In genomic region chr19:54316746-54317107, GRCh38 we compare ENCODE assay signal across 13 cellular contexts. TPM values are rescaled to one million over a fixed set of nuclear protein-coding genes. Genes with fewer than 3 reads are reported as not detected.
A peak's percentile ranks its signal among the peaks of the same experiment; 100 is the strongest.
DNase-seq lines count a peak whose midpoint lies in the region; ATAC-seq and TF ChIP-seq lines count a peak whose summit lies in the region.
"Had no signal": no experiment of that assay in that cellular context is flagged by ENCODE, and none has a peak within 500 bp of the region (broad histone marks: within the 10 kb centered on the region; RNA-seq: fewer than 3 reads in every experiment).

No MANE protein-coding gene starts in this region.

- H3K4me2 ChIP-seq in GM23248 (ENCODE audit: unreplicated experiment), result no peak overlapping the region
- H3K4me2 ChIP-seq in neural progenitor cell, result no peak overlapping the region
- H3K4me2 ChIP-seq: hepatocyte had no signal

- H3K9me2 ChIP-seq in GM23248 (ENCODE audit: insufficient read depth), result no peaks in the 10 kb centered on the region

- in situ Hi-C loops in GM23248 (cut with MboI), result no loop called here

- H3K27ac ChIP-seq in GM23248 (no peak overlapping the region), neural progenitor cell (no peak overlapping the region)
- H3K27ac ChIP-seq: esophagus muscularis mucosa, hepatocyte, thoracic aorta had no signal

- H3K4me3 ChIP-seq in GM23248 (no peak overlapping the region), neural progenitor cell (no peak overlapping the region)
- H3K4me3 ChIP-seq: esophagus muscularis mucosa, hepatocyte, thoracic aorta had no signal

- DNase-seq in GM23248, result peak; percentile 5
- peak; percentile 67 for DNase-seq in NCI-H2227 (lab: John Stamatoyannopoulos, UW; ENCODE audit: unreplicated experiment)
- no peak for DNase-seq in glutamatergic neuron
- DNase-seq in neural progenitor cell (ENCODE audit: low spot score), result peak; percentile 24
- DNase-seq in islet precursor cell, result no peak
- DNase-seq in NCI-H2171 (lab: John Stamatoyannopoulos, UW), result no peak
- DNase-seq: KBM-7, NCI-H2081 treated with DMSO at 0.1 percent for 48 hours had no signal

- H3K27me3 ChIP-seq in GM23248 (replicated peaks; ENCODE audit: insufficient read depth) (no peaks in the 10 kb centered on the region; the same call in 1 of the 2 replicates), neural progenitor cell (no peaks in the 10 kb centered on the region)
- H3K27me3 ChIP-seq: hepatocyte had no signal

- H3K27me3 Mint-ChIP-seq in glutamatergic neuron (ENCODE audit: unreplicated experiment), result no peaks in the 10 kb centered on the region
- H3K27me3 Mint-ChIP-seq in neural progenitor cell (ENCODE audit: insufficient read depth, low read depth), result peaks cover 4% of the 10 kb centered on the region

- H3K27ac Mint-ChIP-seq in glutamatergic neuron (ENCODE audit: unreplicated experiment), result no peak overlapping the region
- no peak overlapping the region for H3K27ac Mint-ChIP-seq in neural progenitor cell

- no peaks in the 10 kb centered on the region for H3K79me2 ChIP-seq in GM23248 (ENCODE audit: insufficient read depth)
- no peaks in the 10 kb centered on the region for H3K79me2 ChIP-seq in neural progenitor cell (ENCODE audit: low read depth)
- H3K79me2 ChIP-seq: hepatocyte had no signal

- peak overlapping the region; percentile 11 for H3K4me3 Mint-ChIP-seq in glutamatergic neuron (ENCODE audit: unreplicated experiment)
- no peak overlapping the region for H3K4me3 Mint-ChIP-seq in neural progenitor cell

- H2AFZ ChIP-seq in GM23248 (no peak overlapping the region), neural progenitor cell (replicated peaks) (no peak overlapping the region)
- H2AFZ ChIP-seq: hepatocyte had no signal

- H3K36me3 Mint-ChIP-seq in glutamatergic neuron (ENCODE audit: unreplicated experiment), result peaks cover 15% of the 10 kb centered on the region
- no peaks in the 10 kb centered on the region for H3K36me3 Mint-ChIP-seq in neural progenitor cell

- 27 to 43% methylated on average over 10 to 11 of the region's 11 CpGs for WGBS in GM23248 (ENCODE audit: low coverage in 1 of 2, low lambda C conversion rate in 2 of 2, missing lambda C conversion rate in 2 of 2), 2 experiments

- H3K9me3 Mint-ChIP-seq in glutamatergic neuron (ENCODE audit: unreplicated experiment), result peaks cover 5% of the 10 kb centered on the region
- peaks cover 8% of the 10 kb centered on the region for H3K9me3 Mint-ChIP-seq in neural progenitor cell

- H3K9ac ChIP-seq in GM23248 (no peak overlapping the region), neural progenitor cell (no peak overlapping the region)

- no peak for TF ChIP-seq CTCF in glutamatergic neuron (IDR thresholded peaks at IDR 0.05; ENCODE audit: partially characterized antibody, unreplicated experiment)
- TF ChIP-seq CTCF in neural progenitor cell (IDR thresholded peaks at IDR 0.05), result no peak

- H3F3A ChIP-seq in GM23248 (ENCODE audit: insufficient read depth) (no peaks in the 10 kb centered on the region), neural progenitor cell (ENCODE audit: low read depth) (no peaks in the 10 kb centered on the region)

- no peaks in the 10 kb centered on the region for H3K9me3 ChIP-seq in GM23248 (ENCODE audit: low read depth)
- no peaks in the 10 kb centered on the region for H3K9me3 ChIP-seq in neural progenitor cell (ENCODE audit: low read depth)
- H3K9me3 ChIP-seq: esophagus muscularis mucosa, thoracic aorta had no signal

- no peaks in the 10 kb centered on the region for H3K36me3 ChIP-seq in GM23248 (ENCODE audit: low read depth)
- H3K36me3 ChIP-seq in neural progenitor cell, result no peaks in the 10 kb centered on the region
- H3K36me3 ChIP-seq: esophagus muscularis mucosa, thoracic aorta had no signal

- H4K20me1 ChIP-seq in GM23248 (ENCODE audit: insufficient read depth) (no peaks in the 10 kb centered on the region), neural progenitor cell (ENCODE audit: low read depth) (no peaks in the 10 kb centered on the region)

- no peaks in the 10 kb centered on the region for H3K4me1 ChIP-seq in GM23248 (ENCODE audit: insufficient read depth)
- no peaks in the 10 kb centered on the region for H3K4me1 ChIP-seq in neural progenitor cell
- H3K4me1 ChIP-seq: esophagus muscularis mucosa had no signal

- peaks cover 11% of the 10 kb centered on the region for H3K4me1 Mint-ChIP-seq in glutamatergic neuron (ENCODE audit: low read depth, unreplicated experiment)
- H3K4me1 Mint-ChIP-seq in neural progenitor cell, result no peaks in the 10 kb centered on the region

- ATAC-seq in HG03520 (IDR thresholded peaks at IDR 0.05; ENCODE audit: unreplicated experiment), result no peak

RNA-seq across cellular contexts. Expression of gene LILRA5, which starts 3.8 kb away (rescaled TPM):
- not detected in 2 replicates for total RNA-seq in GM23248 (2014; rRNA removed; shearing (Covaris generic))
- not detected in 2 replicates for polyA plus RNA-seq in GM23248 (2016; fragmentation: Nextera tagmentation; extraction: Ambion mirVana)
- total RNA-seq in glutamatergic neuron (ENCODE audit: unreplicated experiment) (not detected), neural progenitor cell (ENCODE audit: low replicate concordance) (not detected in 2 replicates)
- total RNA-seq: hepatocyte, myocyte had no signal
- polyA plus RNA-seq: hepatocyte had no signal

RNA-seq across cellular contexts. Expression of gene LILRA4, which starts 22.2 kb away (rescaled TPM):
- total RNA-seq in GM23248 (2014; rRNA removed; shearing (Covaris generic)), result not detected in 2 replicates
- polyA plus RNA-seq in GM23248 (2016; fragmentation: Nextera tagmentation; extraction: Ambion mirVana), result not detected in 2 replicates
- not detected for total RNA-seq in glutamatergic neuron (ENCODE audit: unreplicated experiment)
- total RNA-seq in neural progenitor cell (ENCODE audit: low replicate concordance), result not detected in 2 replicates
- total RNA-seq: esophagus muscularis mucosa, hepatocyte, myocyte, thoracic aorta had no signal
- polyA plus RNA-seq: hepatocyte had no signal

RNA-seq across cellular contexts. Expression of gene LILRB2, which starts 35.8 kb away (rescaled TPM):
- not detected in 2 replicates for total RNA-seq in GM23248 (2014; rRNA removed; shearing (Covaris generic))
- polyA plus RNA-seq in GM23248 (2016; fragmentation: Nextera tagmentation; extraction: Ambion mirVana), result not detected in 2 replicates
- total RNA-seq in glutamatergic neuron (ENCODE audit: unreplicated experiment) (0.54 TPM), neural progenitor cell (ENCODE audit: low replicate concordance) (not detected in 2 replicates)
- total RNA-seq: hepatocyte, myocyte had no signal
- polyA plus RNA-seq: hepatocyte had no signal

RNA-seq across cellular contexts. Expression of gene LAIR1, which starts 48.0 kb away (rescaled TPM):
- not detected in 2 replicates for total RNA-seq in GM23248 (2014; rRNA removed; shearing (Covaris generic))
- not detected in 2 replicates for polyA plus RNA-seq in GM23248 (2016; fragmentation: Nextera tagmentation; extraction: Ambion mirVana)
- total RNA-seq in glutamatergic neuron (ENCODE audit: unreplicated experiment) (not detected), neural progenitor cell (ENCODE audit: low replicate concordance) (not detected in 2 replicates)
- total RNA-seq: myocyte had no signal

RNA-seq across cellular contexts. Expression of gene LILRB5, which starts 59.7 kb away (rescaled TPM):
- total RNA-seq in GM23248 (2014; rRNA removed; shearing (Covaris generic)), result not detected in 2 replicates
- not detected in 2 replicates for polyA plus RNA-seq in GM23248 (2016; fragmentation: Nextera tagmentation; extraction: Ambion mirVana)
- 0.17 TPM for total RNA-seq in glutamatergic neuron (ENCODE audit: unreplicated experiment)
- not detected in 2 replicates for total RNA-seq in neural progenitor cell (ENCODE audit: low replicate concordance)
- total RNA-seq: myocyte had no signal

Comparison
In these comparisons a context has a peak if more than half of its experiments do, and no peak if none do; other contexts are left out.
1. DNase-seq: peak in GM23248 (single experiment), NCI-H2227 (single experiment) and neural progenitor cell (single experiment); none in glutamatergic neuron (single experiment), islet precursor cell (single experiment) and NCI-H2171 (single experiment).